ENCODE assay signal across 8 cellular contexts in the genomic region with DNA sequence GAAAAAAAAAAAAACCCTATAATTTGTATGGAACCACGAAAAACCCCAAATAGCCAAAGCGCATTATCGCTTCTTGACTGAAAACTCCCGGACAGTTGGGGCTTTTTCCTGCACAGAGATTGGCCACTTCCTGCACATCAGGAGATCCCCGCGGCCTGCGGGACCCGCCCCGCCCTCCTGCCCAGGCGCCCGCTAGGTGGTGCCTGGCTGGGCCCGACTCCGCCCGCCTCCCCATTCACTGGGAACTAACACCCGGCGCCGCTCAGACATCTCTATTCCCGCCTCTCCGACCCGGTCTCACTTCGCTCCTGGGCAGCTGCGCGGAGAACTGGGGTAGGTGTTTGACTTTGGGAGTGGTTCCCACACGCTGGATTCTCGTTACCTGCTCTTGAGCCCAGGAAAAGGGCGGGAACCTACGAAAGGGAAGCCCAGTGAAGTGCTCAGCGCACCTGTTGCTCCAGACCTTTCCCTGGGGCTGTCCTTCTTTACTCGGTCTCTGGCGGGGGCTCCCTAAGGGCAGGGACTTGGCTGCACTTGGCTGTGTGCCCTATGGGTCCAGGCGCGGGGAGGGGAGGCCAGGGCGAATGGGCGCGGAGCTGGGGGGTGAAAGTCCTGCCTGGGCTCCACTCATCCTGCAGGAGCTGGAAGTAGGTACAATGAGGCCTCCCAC. TPM values are rescaled to one million over a fixed set of nuclear protein-coding genes. Genes with fewer than 3 reads are reported as not detected.
A peak's percentile ranks its signal among the peaks of the same experiment; 100 is the strongest.
DNase-seq lines count a peak whose midpoint lies in the region; ATAC-seq, FAIRE-seq and TF ChIP-seq lines count a peak whose summit lies in the region.

A gene with protein sequence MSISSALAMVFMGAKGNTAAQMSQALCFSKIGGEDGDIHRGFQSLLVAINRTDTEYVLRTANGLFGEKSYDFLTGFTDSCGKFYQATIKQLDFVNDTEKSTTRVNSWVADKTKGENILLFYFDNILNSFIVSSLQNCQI (plus strand): TSS at position 234 of the 670 bp plus-strand sequence. CDS start 4,155 bp downstream, outside the sequence.

- no peak for FAIRE-seq in pancreas (lab: Jason Lieb, UNC)

- 7 to 10% methylated on average over 34 to 35 of the region's 35 CpGs for WGBS in pancreas, 2 donors

- no peaks in the 10 kb centered on the region for H3K36me3 ChIP-seq in pancreas

- H3K4me1 ChIP-seq in pancreas: no peaks in the 10 kb centered on the region

- ATAC-seq in GM18861 (IDR thresholded peaks at IDR 0.05; ENCODE audit: unreplicated experiment) (peak; percentile 70), HG02981 (IDR thresholded peaks at IDR 0.05; ENCODE audit: unreplicated experiment) (peak; percentile 86), pancreas (peak; percentile 82 to 100 (median 94))

- H3K9me3 ChIP-seq in AG04450 (ENCODE audit: control insufficient read depth, insufficient read depth, low read length): no peaks in the 10 kb centered on the region
- no peaks in the 10 kb centered on the region for H3K9me3 ChIP-seq in pancreas

- intact Hi-C loops in pancreas (cut with DNase I): no loop called here

- H3K27me3 ChIP-seq in AG04450 (ENCODE audit: control insufficient read depth, insufficient read depth, low read length): no peaks in the 10 kb centered on the region
- peaks cover 0 to 4% (median 0%) of the 10 kb centered on the region in 4 donors for H3K27me3 ChIP-seq in pancreas

- peak within 1 kb of the TSS; percentile 54 for H3K4me3 ChIP-seq in AG04450 (ENCODE audit: low read depth, low read length)
- peak within 1 kb of the TSS in 2 of 4 donors; percentile 3 to 32 for H3K4me3 ChIP-seq in pancreas

- DNase-seq in AG04450 (ENCODE audit: low read depth, low spot score): no peak
- DNase-seq in NCI-H345 (lab: John Stamatoyannopoulos, UW): peak; percentile 90
- peak; percentile 42 for DNase-seq in activated T-helper 1 cell treated with Interleukin-2 at 50 U/mL for 16 hours (ENCODE audit: low read depth)
- peak; percentile 74 for DNase-seq in germinal center (ENCODE audit: low spot score)
- DNase-seq in pancreas: peak; percentile 29 to 82 (median 50)
- DNase-seq in NK-92 treated with Interleukin-12 subunit alpha and Interleukin-12 subunit beta, amount 100 ng/mL, for 24 hours (lab: John Stamatoyannopoulos, UW): no peak

- POLR2A ChIA-PET in AG04450 (lab: Yijun Ruan, JAX): no interaction called here

- CTCF ChIA-PET in AG04450 (lab: Charles Lee): interaction anchor here (1.0 to 1.2 kb wide), 3 partner anchors 12 to 45 kb away, joined by 5 to 8 read pairs (median 6); no protein-coding TSS in a partner anchor

- peak; percentile 42 for TF ChIP-seq CTCF in AG04450 (IDR thresholded peaks at IDR 0.05; ENCODE audit: low read depth, low read length)
- TF ChIP-seq CTCF in pancreas (IDR thresholded peaks at IDR 0.05): peak in 2 of 4 donors; percentile 15 to 33

- no peak within 1 kb of the TSS for H3K27ac ChIP-seq in AG04450 (ENCODE audit: low read depth, low read length)
- H3K27ac ChIP-seq in pancreas: no peak within 1 kb of the TSS

RNA-seq across cellular contexts. Expression of the gene that starts here (rescaled TPM):
- polyA plus RNA-seq in AG04450 (2011; rRNA removed) (0.63 and 1.2 TPM in 2 replicates), pancreas (under 1 TPM; 0.08 to 0.42 TPM)
- 1.00 and 3.3 TPM in 2 replicates for polyA minus RNA-seq in AG04450 (2011; rRNA and poly(A)+ RNA removed)
- total RNA-seq in pancreas: 1 to 10 TPM in 1 of 6 donors, under 1 TPM in 1, not detected in 4; 0.24 to 3.2 TPM

Comparison
In these comparisons a context has a peak if more than half of its experiments do, and no peak if none do; other contexts are left out.
1. DNase-seq: peak in NCI-H345 (single experiment), activated T-helper 1 cell treated with Interleukin-2 at 50 U/mL for 16 hours (single experiment), germinal center (single experiment) and pancreas (6 of 6); none in AG04450 (single experiment) and NK-92 treated with Interleukin-12 subunit alpha and Interleukin-12 subunit beta, amount 100 ng/mL, for 24 hours (single experiment).
2. Peak in every context shown above with its lines, with median percentiles within 50 percentile points of each other: ATAC-seq.